18 cellular contexts compared by ENCODE assay signal in genomic region chr1:2474104-2474787, GRCh38. TPM values are rescaled to one million over a fixed set of nuclear protein-coding genes. Genes with fewer than 3 reads are reported as not detected.
DNase-seq lines count a peak whose midpoint lies in the region; ATAC-seq and TF ChIP-seq lines count a peak whose summit lies in the region.
"Had no signal": no experiment of that assay in that cellular context is flagged by ENCODE, and none has a peak within 500 bp of the region (broad histone marks: within the 10 kb centered on the region; RNA-seq: fewer than 3 reads in every experiment).

No MANE protein-coding gene starts in this region.

- no peak overlapping the region for H4K5ac ChIP-seq in H9 (ENCODE audit: insufficient read length, low read depth, low read length)

- no CpG with 5 or more reads among the region's 16 CpGs for WGBS in H9 (ENCODE audit: extremely low coverage, insufficient read length, low lambda C conversion rate)
- WGBS in esophagus muscularis mucosa: 44% methylated on average over 7 of the region's 16 CpGs

- H2AFZ ChIP-seq in H9 (ENCODE audit: low read length) (no peak overlapping the region), parathyroid adenoma (no peak overlapping the region)

- H4K20me1 ChIP-seq in BLaER1 treated with 17β-estradiol and CSF1 and Interleukin-3, amounts not matched to agents 10 nM and 100 nM: peaks cover 0 to 97% (median 25%) of the 10 kb centered on the region in 11 experiments; a peak in 16 of 22 replicates
- H4K20me1 ChIP-seq in H9 (ENCODE audit: control insufficient read depth, insufficient read depth, insufficient read length): no peaks in the 10 kb centered on the region

- H3K27me3 ChIP-seq in BLaER1 treated with 17β-estradiol and CSF1 and Interleukin-3, amounts not matched to agents 10 nM and 100 nM: peaks cover 0 to 44% (median 0%) of the 10 kb centered on the region in 11 experiments; a peak in 6 of 22 replicates
- H3K27me3 ChIP-seq in H9 (ENCODE audit: insufficient read depth, low read length) (no peaks in the 10 kb centered on the region), parathyroid adenoma (ENCODE audit: control insufficient read depth, insufficient read depth, low read length) (peaks cover under 1% of the 10 kb centered on the region), esophagus muscularis mucosa (peaks cover 0 to 74% (median 0%) of the 10 kb centered on the region in 4 donors)
- H3K27me3 ChIP-seq: MG63 had no signal

- no peak overlapping the region for H3K23ac ChIP-seq in H9 (ENCODE audit: insufficient read length, low read depth, low read length)

- no peak overlapping the region for H2AK5ac ChIP-seq in H9 (ENCODE audit: insufficient read length, low read length)

- peak overlapping the region; percentile 66 for H3K14ac ChIP-seq in H9 (ENCODE audit: insufficient read depth, low read length)

- H3K9ac ChIP-seq in BLaER1 treated with 17β-estradiol and CSF1 and Interleukin-3, amounts not matched to agents 10 nM and 100 nM: peak overlapping the region in 3 of 11 experiments; percentile 22 to 41 (median 34); a peak in 3 of 22 replicates
- H3K9ac ChIP-seq in H9 (ENCODE audit: extremely low read depth, insufficient read length, low read length) (no peak overlapping the region), parathyroid adenoma (no peak overlapping the region)

- H4K8ac ChIP-seq in H9 (replicated peaks; ENCODE audit: insufficient read length, low read depth, low read length): no peak overlapping the region

- CTCF ChIA-PET in WTC11 (lab: Charles Lee): interaction anchor here (1.0 to 1.1 kb wide), 2 partner anchors 22 to 88 kb away, joined by 3 read pairs; no protein-coding TSS in a partner anchor

- no peaks in the 10 kb centered on the region for H3K36me3 ChIP-seq in BLaER1 treated with 17β-estradiol and CSF1 and Interleukin-3, amounts not matched to agents 10 nM and 100 nM
- H3K36me3 ChIP-seq in parathyroid adenoma (ENCODE audit: control insufficient read depth, insufficient read depth, low read length): no peaks in the 10 kb centered on the region
- no peaks in the 10 kb centered on the region for H3K36me3 ChIP-seq in esophagus muscularis mucosa
- H3K36me3 ChIP-seq: MG63, SJSA1 had no signal

- H3K4me2 ChIP-seq in BLaER1 treated with 17β-estradiol and CSF1 and Interleukin-3, amounts not matched to agents 10 nM and 100 nM: peak overlapping the region; percentile 5 to 99 (median 95); a peak in 18 of 22 replicates
- no peak overlapping the region for H3K4me2 ChIP-seq in H9 (ENCODE audit: insufficient read depth, insufficient read length, low read length)
- H3K4me2 ChIP-seq in parathyroid adenoma (ENCODE audit: low read length): no peak overlapping the region

- no peak overlapping the region for H2BK20ac ChIP-seq in H9 (ENCODE audit: low read depth, low read length, poor library complexity, severe bottlenecking)

- no peak overlapping the region for H3K4me3 Mint-ChIP-seq in H9
- H3K4me3 Mint-ChIP-seq in WTC11: no peak overlapping the region
- no peak overlapping the region for H3K4me3 Mint-ChIP-seq in natural killer cell treated with Interleukin-12 subunit alpha and Interleukin-12 subunit beta and Interleukin-15 and Interleukin-18, amount 100 ng/mL, for 72 hours
- H3K4me3 Mint-ChIP-seq: CD4-positive, CD25-positive, alpha-beta regulatory T cell had no signal

- H2BK12ac ChIP-seq in H9 (ENCODE audit: insufficient read length, low read depth, low read length): no peak overlapping the region

- no peak overlapping the region for H3T11ph ChIP-seq in H9 (ENCODE audit: low read length)

- no peaks in the 10 kb centered on the region for H3K9me3 Mint-ChIP-seq in H9
- H3K9me3 Mint-ChIP-seq in WTC11: no peaks in the 10 kb centered on the region
- H3K9me3 Mint-ChIP-seq in natural killer cell treated with Interleukin-12 subunit alpha and Interleukin-12 subunit beta and Interleukin-15 and Interleukin-18, amount 100 ng/mL, for 72 hours: no peaks in the 10 kb centered on the region
- H3K9me3 Mint-ChIP-seq: CD4-positive, CD25-positive, alpha-beta regulatory T cell had no signal

- POLR2A ChIA-PET in WTC11 (lab: Charles Lee): no interaction called here

- H3K79me2 ChIP-seq in H9 (ENCODE audit: insufficient read depth, low read length) (no peaks in the 10 kb centered on the region), parathyroid adenoma (no peaks in the 10 kb centered on the region)

- H3K27ac Mint-ChIP-seq in H9 (no peak overlapping the region), WTC11 (no peak overlapping the region)
- no peak overlapping the region for H3K27ac Mint-ChIP-seq in natural killer cell treated with Interleukin-12 subunit alpha and Interleukin-12 subunit beta and Interleukin-15 and Interleukin-18, amount 100 ng/mL, for 72 hours
- H3K27ac Mint-ChIP-seq: CD4-positive, CD25-positive, alpha-beta regulatory T cell had no signal

- peaks cover 32 to 100% (median 96%) of the 10 kb centered on the region in 10 experiments for H3K4me1 ChIP-seq in BLaER1 treated with 17β-estradiol and CSF1 and Interleukin-3, amounts not matched to agents 10 nM and 100 nM
- H3K4me1 ChIP-seq in H9 (ENCODE audit: insufficient read depth, low read length) (no peaks in the 10 kb centered on the region), parathyroid adenoma (peaks cover 21% of the 10 kb centered on the region), esophagus muscularis mucosa (no peaks in the 10 kb centered on the region)

- no peak overlapping the region for H3K4me3 ChIP-seq in BLaER1 treated with 17β-estradiol and CSF1 and Interleukin-3, amounts not matched to agents 10 nM and 100 nM
- H3K4me3 ChIP-seq in parathyroid adenoma (ENCODE audit: low read depth, low read length) (no peak overlapping the region), esophagus muscularis mucosa (no peak overlapping the region)
- H3K4me3 ChIP-seq: MG63, SJSA1 had no signal

- no peaks in the 10 kb centered on the region for H3K79me1 ChIP-seq in H9 (ENCODE audit: insufficient read depth, low read depth, low read length, poor library complexity, severe bottlenecking)

- DNase-seq in H9: no peak
- no peak for DNase-seq in WTC11 (ENCODE audit: low spot score)
- DNase-seq in esophagus muscularis mucosa (ENCODE audit: extremely low spot score): no peak
- no peak for DNase-seq in activated T-cell treated with anti-CD3 and anti-CD28 coated beads for 4 hours
- no peak for DNase-seq in natural killer cell treated with Interleukin-12 subunit alpha and Interleukin-12 subunit beta and Interleukin-15 and Interleukin-18, amount 100 ng/mL, for 72 hours (ENCODE audit: low spot score)
- DNase-seq: CD4-positive, CD25-positive, alpha-beta regulatory T cell; DMS79; MG63; NCI-H1092 treated with DMSO at 0.1 percent for 48 hours; NCI-H2081 treated with DMSO at 0.1 percent for 48 hours; NCI-H510A treated with DMSO at 0.1 percent for 48 hours had no signal

- no peaks in the 10 kb centered on the region for H3K23me2 ChIP-seq in H9 (ENCODE audit: insufficient read length, low read depth, low read length, poor library complexity, severe bottlenecking)

- H3K36me3 Mint-ChIP-seq in H9 (ENCODE audit: insufficient read depth in 1 of 3, low read depth in 3 of 3) (no peaks in the 10 kb centered on the region), WTC11 (no peaks in the 10 kb centered on the region)
- no peaks in the 10 kb centered on the region for H3K36me3 Mint-ChIP-seq in natural killer cell treated with Interleukin-12 subunit alpha and Interleukin-12 subunit beta and Interleukin-15 and Interleukin-18, amount 100 ng/mL, for 72 hours
- H3K36me3 Mint-ChIP-seq: CD4-positive, CD25-positive, alpha-beta regulatory T cell had no signal

- no peak for TF ChIP-seq EP300 in esophagus muscularis mucosa (IDR thresholded peaks at IDR 0.05)

- H3K18ac ChIP-seq in H9 (ENCODE audit: insufficient read length, low read depth, low read length): no peak overlapping the region

- peaks cover 0 to 14% of the 10 kb centered on the region in 2 experiments; a peak in 2 of 4 replicates for H3K4me1 Mint-ChIP-seq in H9
- H3K4me1 Mint-ChIP-seq in WTC11: no peaks in the 10 kb centered on the region
- H3K4me1 Mint-ChIP-seq in natural killer cell treated with Interleukin-12 subunit alpha and Interleukin-12 subunit beta and Interleukin-15 and Interleukin-18, amount 100 ng/mL, for 72 hours (ENCODE audit: low read depth in 2 of 2): no peaks in the 10 kb centered on the region
- H3K4me1 Mint-ChIP-seq: CD4-positive, CD25-positive, alpha-beta regulatory T cell had no signal

- H3K27ac ChIP-seq in BLaER1 treated with 17β-estradiol and CSF1 and Interleukin-3, amounts not matched to agents 10 nM and 100 nM: no peak overlapping the region
- no peak overlapping the region for H3K27ac ChIP-seq in H9 (ENCODE audit: insufficient read length, low read depth, low read length)
- peak overlapping the region; percentile 95 for H3K27ac ChIP-seq in parathyroid adenoma
- H3K27ac ChIP-seq in esophagus muscularis mucosa (replicated peaks in 1 of 4): no peak overlapping the region
- H3K27ac ChIP-seq: SJSA1 had no signal

- H3K9me3 ChIP-seq in BLaER1 treated with 17β-estradiol and CSF1 and Interleukin-3, amounts not matched to agents 10 nM and 100 nM (replicated peaks in 1 of 11): no peaks in the 10 kb centered on the region
- H3K9me3 ChIP-seq in H9 (ENCODE audit: control insufficient read depth, low read depth, low read length) (no peaks in the 10 kb centered on the region), parathyroid adenoma (ENCODE audit: control insufficient read depth, low read length) (no peaks in the 10 kb centered on the region), esophagus muscularis mucosa (no peaks in the 10 kb centered on the region)
- H3K9me3 ChIP-seq: MG63, SJSA1 had no signal

- H3K4ac ChIP-seq in H9 (ENCODE audit: low read depth, low read length): no peak overlapping the region

- H2BK15ac ChIP-seq in H9 (ENCODE audit: low read depth, low read length): no peak overlapping the region

- no peak overlapping the region for H2BK5ac ChIP-seq in H9 (ENCODE audit: insufficient read length, low read length)

- peaks cover 1% of the 10 kb centered on the region; the same call in 1 of the 2 replicates for H3K27me3 Mint-ChIP-seq in H9 (ENCODE audit: low read depth)
- H3K27me3 Mint-ChIP-seq in WTC11 (ENCODE audit: low read depth): no peaks in the 10 kb centered on the region
- no peaks in the 10 kb centered on the region for H3K27me3 Mint-ChIP-seq in natural killer cell treated with Interleukin-12 subunit alpha and Interleukin-12 subunit beta and Interleukin-15 and Interleukin-18, amount 100 ng/mL, for 72 hours
- H3K27me3 Mint-ChIP-seq: CD4-positive, CD25-positive, alpha-beta regulatory T cell had no signal

- H4K91ac ChIP-seq in H9 (ENCODE audit: insufficient read length, low read depth, low read length): no peak overlapping the region

- TF ChIP-seq CTCF in H9 (conservative IDR thresholded peaks at IDR 0.05): no peak
- TF ChIP-seq CTCF in WTC11 (IDR thresholded peaks at IDR 0.05): no peak
- no peak for TF ChIP-seq CTCF in parathyroid adenoma (IDR thresholded peaks at IDR 0.05)
- TF ChIP-seq CTCF in esophagus muscularis mucosa (IDR thresholded peaks at IDR 0.05): no peak

- intact Hi-C loops in esophagus muscularis mucosa (cut with DNase I): no loop called here

- H3K56ac ChIP-seq in H9 (ENCODE audit: insufficient read length, low read depth, low read length): no peak overlapping the region

- no peak for TF ChIP-seq POLR2A in esophagus muscularis mucosa (IDR thresholded peaks at IDR 0.05; ENCODE audit: low read depth)

- no peak overlapping the region for H2BK120ac ChIP-seq in H9 (ENCODE audit: low read depth, low read length, poor library complexity, severe bottlenecking)

- ATAC-seq in WTC11 (peak; percentile 14; the same call in 1 of the 2 replicates), HG02870 (IDR thresholded peaks at IDR 0.05; ENCODE audit: unreplicated experiment) (no peak)
- ATAC-seq in natural killer cell treated with Interleukin-12 subunit alpha and Interleukin-12 subunit beta and Interleukin-15 and Interleukin-18, amount 100 ng/mL, for 72 hours: no peak
- ATAC-seq: HCT116 had no signal

RNA-seq across cellular contexts. Expression of gene PLCH2, which starts 1.8 kb away (rescaled TPM):
- total RNA-seq in H9 (2021): 0.09 and 0.18 TPM in 2 replicates
- total RNA-seq in WTC11 (2021): 0.05 to 0.18 TPM (median 0.17 TPM) in 3 replicates
- total RNA-seq in esophagus muscularis mucosa: under 1 TPM; 0.06 to 0.42 (median 0.26) TPM
- total RNA-seq in natural killer cell treated with Interleukin-12 subunit alpha and Interleukin-12 subunit beta and Interleukin-15 and Interleukin-18, amount 100 ng/mL, for 72 hours: 1 to 10 TPM; 5.5 to 6.9 TPM
- total RNA-seq: A673 had no signal

RNA-seq across cellular contexts. Expression of gene PANK4, which starts 52.1 kb away (rescaled TPM):
- 32.2 and 34.8 TPM in 2 replicates for total RNA-seq in H9 (2021)
- 35.2 to 52.5 TPM (median 36.7 TPM) in 3 replicates for total RNA-seq in WTC11 (2021)
- total RNA-seq in esophagus muscularis mucosa: 10 to 100 TPM; 22.5 to 48.9 (median 37.9) TPM
- 10 to 100 TPM; 37.7 to 70.5 TPM for total RNA-seq in natural killer cell treated with Interleukin-12 subunit alpha and Interleukin-12 subunit beta and Interleukin-15 and Interleukin-18, amount 100 ng/mL, for 72 hours

RNA-seq across cellular contexts. Expression of gene HES5, which starts 55.8 kb away (rescaled TPM):
- not detected in 2 replicates for total RNA-seq in H9 (2021)
- 0.21 to 0.23 TPM in 2 of 3 replicates, not detected in the other for total RNA-seq in WTC11 (2021)
- under 1 TPM in 2 of 4 donors, not detected in 2; 0.19 to 0.33 TPM for total RNA-seq in esophagus muscularis mucosa
- total RNA-seq in natural killer cell treated with Interleukin-12 subunit alpha and Interleukin-12 subunit beta and Interleukin-15 and Interleukin-18, amount 100 ng/mL, for 72 hours: not detected
- total RNA-seq: A673; CD4-positive, CD25-positive, alpha-beta regulatory T cell; OCI-LY7; SJSA1 had no signal

Comparison
In these comparisons a context has a peak if more than half of its experiments do, and no peak if none do; other contexts are left out.
1. H3K4me2 ChIP-seq: peak in BLaER1 treated with 17β-estradiol and CSF1 and Interleukin-3, amounts not matched to agents 10 nM and 100 nM (11 of 11); none in H9 (single experiment) and parathyroid adenoma (single experiment).